In the genomic region with DNA sequence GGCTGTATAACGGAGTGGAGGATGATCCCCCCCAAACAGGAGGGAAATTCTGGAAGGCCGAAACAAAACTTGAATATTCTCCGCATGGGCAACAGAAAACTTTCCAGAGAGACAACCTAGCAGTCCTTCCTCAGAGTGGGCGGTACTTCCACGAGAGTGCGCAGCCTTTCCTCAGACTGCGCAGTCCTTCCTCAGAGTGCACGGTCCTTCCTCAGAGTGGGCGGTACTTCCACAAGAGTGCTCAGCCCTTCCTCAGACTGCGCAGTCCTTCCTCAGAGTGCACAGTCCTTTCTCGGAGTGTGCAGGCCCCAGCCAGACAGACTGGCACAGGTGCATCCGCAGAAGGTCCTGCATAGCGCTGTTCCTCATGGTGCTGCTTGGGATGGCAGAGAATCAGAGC, we compare ENCODE assay signal across 30 cellular contexts. TPM values are rescaled to one million over a fixed set of nuclear protein-coding genes. Genes with fewer than 3 reads are reported as not detected.
"Had no signal": no experiment of that assay in that cellular context is flagged by ENCODE, and none has a peak within 500 bp of the region (broad histone marks: within the 10 kb centered on the region; RNA-seq: fewer than 3 reads in every experiment).

No MANE protein-coding gene starts in this region.

- H3K4me1 ChIP-seq: adrenal gland, SJSA1 had no signal

- ATAC-seq: activated CD8-positive, alpha-beta memory T cell treated with anti-CD3 and anti-CD28 coated beads, Interleukin-2, amount 10 ng/mL, durations not matched to agents 7 days and 5 days; T-helper 17 cell; WTC11 had no signal

- H3K4me1 Mint-ChIP-seq: WTC11 had no signal

- DNase-seq: activated CD4-positive, alpha-beta T cell treated with anti-CD3 and anti-CD28 coated beads, Interleukin-2, amount 10 ng/mL, durations not matched to agents 24 days and 14 days; activated CD4-positive, alpha-beta T cell treated with anti-CD3 and anti-CD28 coated beads, Interleukin-2, amount 50 U/mL, for 48 hours; activated CD4-positive, CD25-positive, alpha-beta regulatory T cell treated with anti-CD3 and anti-CD28 coated beads, Interleukin-2, amount 50 U/mL, for 72 hours; activated CD8-positive, alpha-beta memory T cell treated with anti-CD3 and anti-CD28 coated beads, Interleukin-2, amount 10 ng/mL, durations not matched to agents 7 days and 5 days; activated gamma-delta T cell; activated naive CD4-positive, alpha-beta T cell treated with anti-CD3 and anti-CD28 coated beads, Interleukin-2, amount 10 ng/mL, durations not matched to agents 7 days and 5 days; activated naive CD8-positive, alpha-beta T cell treated with anti-CD3 and anti-CD28 coated beads, Interleukin-2, amount 10 ng/mL, durations not matched to agents 7 days and 5 days; activated T-cell treated with anti-CD3 and anti-CD28 coated beads, Interleukin-2, amount 50 U/mL, for 4 hours; adrenal gland; anterior cingulate cortex; central memory CD4-positive, alpha-beta T cell; NCI-H1048; NCI-H146; NCI-H1930; NCI-H2171; NCI-H2227 treated with DMSO at 0.1 percent for 48 hours; NCI-H446 treated with DMSO at 0.1 percent for 48 hours; NCI-H526; NCI-H774; NK-92 treated with Interleukin-12 subunit alpha and Interleukin-12 subunit beta, amount 100 ng/mL, for 24 hours; SHP77; T-helper 17 cell; T-helper 9 cell had no signal

- H3K9me3 Mint-ChIP-seq: activated CD4-positive, alpha-beta T cell treated with anti-CD3 and anti-CD28 coated beads, Interleukin-2, amount 10 ng/mL, durations not matched to agents 24 days and 14 days; activated naive CD4-positive, alpha-beta T cell treated with anti-CD3 and anti-CD28 coated beads, Interleukin-2, amount 10 ng/mL, durations not matched to agents 7 days and 5 days; activated T-cell treated with anti-CD3 and anti-CD28 coated beads, Interleukin-2, amount 50 U/mL, for 4 hours; activated T-helper 17 cell treated with anti-CD3 and anti-CD28 coated beads, Interleukin-2, amount 50 U/mL, for 72 hours; WTC11 had no signal

- H3K27me3 Mint-ChIP-seq: activated CD4-positive, alpha-beta T cell treated with anti-CD3 and anti-CD28 coated beads, Interleukin-2, amount 10 ng/mL, durations not matched to agents 24 days and 14 days; activated CD8-positive, alpha-beta memory T cell treated with anti-CD3 and anti-CD28 coated beads, Interleukin-2, amount 10 ng/mL, durations not matched to agents 7 days and 5 days; activated naive CD4-positive, alpha-beta T cell treated with anti-CD3 and anti-CD28 coated beads, Interleukin-2, amount 10 ng/mL, durations not matched to agents 7 days and 5 days; activated naive CD8-positive, alpha-beta T cell treated with anti-CD3 and anti-CD28 coated beads, Interleukin-2, amount 10 ng/mL, durations not matched to agents 7 days and 5 days had no signal

- H3K9me3 ChIP-seq: adrenal gland, SJSA1 had no signal

- H3K27me3 ChIP-seq: adrenal gland, SJSA1 had no signal

- FAIRE-seq: bronchial epithelial cell, RCC 7860 had no signal

- H3K27ac Mint-ChIP-seq: activated CD4-positive, alpha-beta T cell treated with anti-CD3 and anti-CD28 coated beads, Interleukin-2, amount 10 ng/mL, durations not matched to agents 24 days and 14 days; activated CD8-positive, alpha-beta memory T cell treated with anti-CD3 and anti-CD28 coated beads, Interleukin-2, amount 10 ng/mL, durations not matched to agents 7 days and 5 days; activated naive CD4-positive, alpha-beta T cell treated with anti-CD3 and anti-CD28 coated beads, Interleukin-2, amount 10 ng/mL, durations not matched to agents 7 days and 5 days; activated naive CD8-positive, alpha-beta T cell treated with anti-CD3 and anti-CD28 coated beads, Interleukin-2, amount 10 ng/mL, durations not matched to agents 7 days and 5 days; T-helper 17 cell; WTC11 had no signal

- H3K27ac ChIP-seq: adrenal gland, coronary artery, SJSA1 had no signal

- H3K4me3 ChIP-seq: adrenal gland, coronary artery, SJSA1 had no signal

- H3K4me3 Mint-ChIP-seq: activated CD4-positive, alpha-beta T cell treated with anti-CD3 and anti-CD28 coated beads, Interleukin-2, amount 10 ng/mL, durations not matched to agents 24 days and 14 days; activated CD8-positive, alpha-beta memory T cell treated with anti-CD3 and anti-CD28 coated beads, Interleukin-2, amount 10 ng/mL, durations not matched to agents 7 days and 5 days; activated naive CD4-positive, alpha-beta T cell treated with anti-CD3 and anti-CD28 coated beads, Interleukin-2, amount 10 ng/mL, durations not matched to agents 7 days and 5 days; activated naive CD8-positive, alpha-beta T cell treated with anti-CD3 and anti-CD28 coated beads, Interleukin-2, amount 10 ng/mL, durations not matched to agents 7 days and 5 days; activated T-cell treated with anti-CD3 and anti-CD28 coated beads, Interleukin-2, amount 50 U/mL, for 4 hours; activated T-helper 17 cell treated with anti-CD3 and anti-CD28 coated beads, Interleukin-2, amount 50 U/mL, for 72 hours; T-helper 17 cell; WTC11 had no signal

RNA-seq across cellular contexts. Expression of a gene that starts 12.7 kb away (rescaled TPM):
- total RNA-seq: activated CD4-positive, alpha-beta T cell treated with anti-CD3 and anti-CD28 coated beads, Interleukin-2, amount 10 ng/mL, durations not matched to agents 24 days and 14 days; activated CD8-positive, alpha-beta memory T cell treated with anti-CD3 and anti-CD28 coated beads, Interleukin-2, amount 10 ng/mL, durations not matched to agents 7 days and 5 days; activated naive CD8-positive, alpha-beta T cell treated with anti-CD3 and anti-CD28 coated beads, Interleukin-2, amount 10 ng/mL, durations not matched to agents 7 days and 5 days; activated T-cell treated with anti-CD3 and anti-CD28 coated beads, Interleukin-2, amount 50 U/mL, for 4 hours; activated T-helper 17 cell treated with anti-CD3 and anti-CD28 coated beads, Interleukin-2, amount 50 U/mL, for 72 hours; adrenal gland; bronchial epithelial cell; chondrocyte; SJSA1; T-helper 17 cell; WTC11 had no signal
- polyA plus RNA-seq: adrenal gland had no signal

RNA-seq across cellular contexts. Expression of a gene that starts 34.5 kb away (rescaled TPM):
- total RNA-seq: activated CD4-positive, alpha-beta T cell treated with anti-CD3 and anti-CD28 coated beads, Interleukin-2, amount 10 ng/mL, durations not matched to agents 24 days and 14 days; activated CD8-positive, alpha-beta memory T cell treated with anti-CD3 and anti-CD28 coated beads, Interleukin-2, amount 10 ng/mL, durations not matched to agents 7 days and 5 days; activated T-cell treated with anti-CD3 and anti-CD28 coated beads, Interleukin-2, amount 50 U/mL, for 4 hours; bronchial epithelial cell; chondrocyte; SJSA1; T-helper 17 cell; WTC11 had no signal

RNA-seq across cellular contexts. Expression of a gene that starts 39.0 kb away (rescaled TPM):
- total RNA-seq: activated CD4-positive, alpha-beta T cell treated with anti-CD3 and anti-CD28 coated beads, Interleukin-2, amount 10 ng/mL, durations not matched to agents 24 days and 14 days; activated CD8-positive, alpha-beta memory T cell treated with anti-CD3 and anti-CD28 coated beads, Interleukin-2, amount 10 ng/mL, durations not matched to agents 7 days and 5 days; activated naive CD8-positive, alpha-beta T cell treated with anti-CD3 and anti-CD28 coated beads, Interleukin-2, amount 10 ng/mL, durations not matched to agents 7 days and 5 days; activated T-cell treated with anti-CD3 and anti-CD28 coated beads, Interleukin-2, amount 50 U/mL, for 4 hours; activated T-helper 17 cell treated with anti-CD3 and anti-CD28 coated beads, Interleukin-2, amount 50 U/mL, for 72 hours; adrenal gland; bronchial epithelial cell; chondrocyte; SJSA1; T-helper 17 cell; WTC11 had no signal
- polyA plus RNA-seq: adrenal gland had no signal
